17 cellular contexts compared by ENCODE assay signal in the genomic region with DNA sequence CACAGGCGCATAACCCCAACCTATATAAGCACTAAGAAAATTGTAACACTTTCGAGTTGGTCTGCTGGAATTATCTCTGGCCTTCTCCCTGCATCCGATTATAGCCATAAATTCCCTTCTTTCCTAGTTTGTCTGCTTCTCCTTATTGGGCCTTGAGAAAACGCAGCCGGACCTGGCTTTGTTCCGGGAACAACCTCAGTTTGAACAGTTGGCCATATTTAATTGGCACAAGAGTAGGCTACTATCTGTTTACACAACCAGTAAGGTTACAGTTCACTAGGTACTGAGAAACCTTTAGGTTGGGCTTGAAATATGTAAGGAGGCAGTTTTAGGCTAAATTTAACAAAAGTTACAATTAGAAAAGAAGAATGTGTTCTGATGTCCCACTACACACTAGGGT.
A peak's percentile ranks its signal among the peaks of the same experiment; 100 is the strongest.
DNase-seq lines count a peak whose midpoint lies in the region; ATAC-seq and TF ChIP-seq lines count a peak whose summit lies in the region.
"Had no signal": no experiment of that assay in that cellular context is flagged by ENCODE, and none has a peak within 500 bp of the region (broad histone marks: within the 10 kb centered on the region; RNA-seq: fewer than 3 reads in every experiment).

No MANE protein-coding gene starts in this region.

- no peaks in the 10 kb centered on the region for H3K36me3 ChIP-seq in body of pancreas (replicated peaks in 1 of 2; ENCODE audit: insufficient read depth in 1 of 2, low read depth in 2 of 2)
- no peaks in the 10 kb centered on the region for H3K36me3 ChIP-seq in testis (ENCODE audit: low read depth, missing control alignments)
- no peaks in the 10 kb centered on the region for H3K36me3 ChIP-seq in prostate gland
- H3K36me3 ChIP-seq: BLaER1, Peyer's patch had no signal

- H3K9me3 ChIP-seq in body of pancreas: no peaks in the 10 kb centered on the region
- no peaks in the 10 kb centered on the region for H3K9me3 ChIP-seq in testis
- no peaks in the 10 kb centered on the region for H3K9me3 ChIP-seq in prostate gland
- H3K9me3 ChIP-seq: BLaER1, Caco-2, Peyer's patch had no signal

- DNase-seq in DMS53 (lab: John Stamatoyannopoulos, UW) (peak; percentile 59), NCI-H2029 treated with DMSO at 0.1 percent for 48 hours (lab: John Stamatoyannopoulos, UW) (peak; percentile 30), body of pancreas (peak; percentile 80 to 88 (median 85)), testis (no peak), prostate gland (ENCODE audit: low spot score) (no peak)
- DNase-seq in activated naive CD8-positive, alpha-beta T cell treated with anti-CD3 and anti-CD28 coated beads for 36 hours: no peak
- DNase-seq: Caco-2; CD4-positive, alpha-beta memory T cell; GDM1; Karpas-422; NCI-H1105 treated with DMSO at 0.1 percent for 48 hours; NCI-H2081 treated with DMSO at 0.1 percent for 48 hours; NCI-H524 treated with DMSO at 0.1 percent for 48 hours; NCI-H82; Peyer's patch had no signal

- H3K27ac ChIP-seq in body of pancreas (peak overlapping the region; percentile 87 to 97 (median 92)), testis (peak overlapping the region; percentile 79 to 83), prostate gland (no peak overlapping the region)
- H3K27ac ChIP-seq: BLaER1 had no signal

- H3K4me3 ChIP-seq in body of pancreas (no peak overlapping the region), testis (peak overlapping the region in 1 of 2 donors; percentile 20), prostate gland (no peak overlapping the region)
- H3K4me3 ChIP-seq: BLaER1, Peyer's patch had no signal

- WGBS in body of pancreas, 2 donors: 39 to 41% methylated on average over 6 of the region's 6 CpGs
- 29 to 42% methylated on average over 6 of the region's 6 CpGs for WGBS in testis, 2 donors
- WGBS in prostate gland: 77% methylated on average over 6 of the region's 6 CpGs

- H3K9me3 Mint-ChIP-seq in activated naive CD8-positive, alpha-beta T cell treated with anti-CD3 and anti-CD28 coated beads for 36 hours: peaks cover 2% of the 10 kb centered on the region

- TF ChIP-seq CTCF in body of pancreas (IDR thresholded peaks at IDR 0.05): no peak
- no peak for TF ChIP-seq CTCF in testis (IDR thresholded peaks at IDR 0.05)
- no peak for TF ChIP-seq CTCF in prostate gland (IDR thresholded peaks at IDR 0.05)

- TF ChIP-seq POLR2A in body of pancreas (IDR thresholded peaks at IDR 0.05) (no peak), testis (IDR thresholded peaks at IDR 0.05) (no peak), prostate gland (IDR thresholded peaks at IDR 0.05) (no peak)

- ATAC-seq in body of pancreas (peak; percentile 67), GM19023 (IDR thresholded peaks at IDR 0.05; ENCODE audit: unreplicated experiment) (no peak)

- peaks cover 59% of the 10 kb centered on the region for H3K4me1 ChIP-seq in body of pancreas
- H3K4me1 ChIP-seq in testis: peaks cover 22% of the 10 kb centered on the region
- no peaks in the 10 kb centered on the region for H3K4me1 ChIP-seq in prostate gland (replicated peaks)
- H3K4me1 ChIP-seq: BLaER1, Caco-2, Peyer's patch had no signal

- H3K27me3 ChIP-seq in body of pancreas (no peaks in the 10 kb centered on the region), testis (no peaks in the 10 kb centered on the region), prostate gland (replicated peaks; ENCODE audit: insufficient read depth) (no peaks in the 10 kb centered on the region)
- H3K27me3 ChIP-seq: BLaER1, Peyer's patch had no signal

- no peaks in the 10 kb centered on the region for H3K4me1 Mint-ChIP-seq in activated naive CD8-positive, alpha-beta T cell treated with anti-CD3 and anti-CD28 coated beads for 36 hours
- H3K4me1 Mint-ChIP-seq: CD4-positive, alpha-beta memory T cell had no signal

- H3K27me3 Mint-ChIP-seq in activated naive CD8-positive, alpha-beta T cell treated with anti-CD3 and anti-CD28 coated beads for 36 hours: peaks cover 4% of the 10 kb centered on the region
- H3K27me3 Mint-ChIP-seq: CD4-positive, alpha-beta memory T cell had no signal

- intact Hi-C loops in body of pancreas (cut with DNase I): no loop called here
- intact Hi-C loops in testis (cut with DNase I; ENCODE audit: low total_unique reads): no loop called here
- intact Hi-C loops in prostate gland (cut with DNase I): no loop called here

- H3K27ac Mint-ChIP-seq in activated naive CD8-positive, alpha-beta T cell treated with anti-CD3 and anti-CD28 coated beads for 36 hours: no peak overlapping the region
- H3K27ac Mint-ChIP-seq: CD4-positive, alpha-beta memory T cell had no signal

- no peaks in the 10 kb centered on the region for H3K36me3 Mint-ChIP-seq in activated naive CD8-positive, alpha-beta T cell treated with anti-CD3 and anti-CD28 coated beads for 36 hours
- H3K36me3 Mint-ChIP-seq: CD4-positive, alpha-beta memory T cell had no signal

- H3K4me3 Mint-ChIP-seq in activated naive CD8-positive, alpha-beta T cell treated with anti-CD3 and anti-CD28 coated beads for 36 hours: no peak overlapping the region
- H3K4me3 Mint-ChIP-seq: CD4-positive, alpha-beta memory T cell had no signal

Comparison
In these comparisons a context has a peak if more than half of its experiments do, and no peak if none do; other contexts are left out.
1. DNase-seq: peak in DMS53 (single experiment), NCI-H2029 treated with DMSO at 0.1 percent for 48 hours (single experiment) and body of pancreas (4 of 4); none in testis (single experiment), prostate gland (single experiment) and activated naive CD8-positive, alpha-beta T cell treated with anti-CD3 and anti-CD28 coated beads for 36 hours (single experiment).
2. H3K27ac ChIP-seq: peak in body of pancreas (4 of 4) and testis (2 of 2); none in prostate gland (0 of 2).